29 cellular contexts compared by ENCODE assay signal in genomic region chr7:138021889-138022288, GRCh38. TPM values are rescaled to one million over a fixed set of nuclear protein-coding genes. Genes with fewer than 3 reads are reported as not detected.
"Had no signal": no experiment of that assay in that cellular context is flagged by ENCODE, and none has a peak within 500 bp of the region (broad histone marks: within the 10 kb centered on the region; RNA-seq: fewer than 3 reads in every experiment).

No MANE protein-coding gene starts in this region.

- ATAC-seq: activated CD4-positive, alpha-beta T cell treated with anti-CD3 and anti-CD28 coated beads for 36 hours; effector memory CD8-positive, alpha-beta T cell; heart left ventricle; natural killer cell treated with Interleukin-12 subunit alpha and Interleukin-12 subunit beta and Interleukin-15 and Interleukin-18, amount 100 ng/mL, for 72 hours; stimulated activated memory B cell treated with anti-CD40 and anti-IgM and Interleukin-4, amounts not matched to agents 10 μg/mL and 1 μg/mL and 100 μg/mL, for 72 hours; WTC11 had no signal

- H3K27ac ChIP-seq: breast epithelium, esophagus squamous epithelium, heart left ventricle, sigmoid colon, stomach, suprapubic skin, tibial nerve, uterus had no signal

- H3K27me3 ChIP-seq: breast epithelium, esophagus squamous epithelium, sigmoid colon, stomach, suprapubic skin, tibial nerve, uterus had no signal

- DNase-seq: activated CD4-positive, alpha-beta T cell treated with anti-CD3 and anti-CD28 coated beads for 36 hours; activated CD4-positive, alpha-beta T cell treated with anti-CD3 and anti-CD28 coated beads, Interleukin-2, amount 50 U/mL, for 48 hours; activated CD8-positive, alpha-beta memory T cell treated with anti-CD3 and anti-CD28 coated beads, Interleukin-2, amount 50 U/mL, for 48 hours; activated naive CD4-positive, alpha-beta T cell treated with Interleukin-2 at 50 U/mL for 16 hours; activated naive CD8-positive, alpha-beta T cell treated with anti-CD3 and anti-CD28 coated beads for 36 hours; activated T-cell treated with anti-CD3 and anti-CD28 coated beads, Interleukin-2, amount 50 U/mL, for 48 hours; effector memory CD8-positive, alpha-beta T cell; esophagus squamous epithelium; heart left ventricle; retina; sigmoid colon; stimulated activated CD4-positive, alpha-beta T cell treated with anti-CD3 and anti-CD28 coated beads, Interleukin-15, amount 100 ng/mL, for 24 hours; stomach; uterus had no signal

- H3K4me3 ChIP-seq: breast epithelium, esophagus squamous epithelium, heart left ventricle, sigmoid colon, smooth muscle cell, stomach, suprapubic skin, tibial nerve, uterus had no signal

- H3K9me3 ChIP-seq: esophagus squamous epithelium, heart left ventricle, sigmoid colon, stomach, suprapubic skin, uterus had no signal

- H3K36me3 ChIP-seq: breast epithelium, esophagus squamous epithelium, heart left ventricle, sigmoid colon, stomach, suprapubic skin, tibial nerve, uterus had no signal

- FAIRE-seq: astrocyte, colon, endothelial cell of umbilical vein, islet of Langerhans, TTC549 had no signal

- H3K4me1 ChIP-seq: breast epithelium, esophagus squamous epithelium, heart left ventricle, sigmoid colon, stomach, suprapubic skin, tibial nerve, uterus had no signal

- H3K4me2 ChIP-seq: smooth muscle cell had no signal

RNA-seq across cellular contexts. Expression of gene AKR1D1, which starts 54.4 kb away (rescaled TPM):
- total RNA-seq: activated CD4-positive, alpha-beta T cell treated with anti-CD3 and anti-CD28 coated beads for 36 hours; activated CD8-positive, alpha-beta memory T cell treated with anti-CD3 and anti-CD28 coated beads for 36 hours; activated naive CD8-positive, alpha-beta T cell treated with anti-CD3 and anti-CD28 coated beads for 36 hours; astrocyte; dermis microvascular lymphatic vessel endothelial cell; endothelial cell of umbilical vein; esophagus squamous epithelium; heart left ventricle; natural killer cell treated with Interleukin-12 subunit alpha and Interleukin-12 subunit beta and Interleukin-15 and Interleukin-18, amount 100 ng/mL, for 72 hours; osteocyte; sigmoid colon; smooth muscle cell; stomach; tibial nerve; uterus had no signal
- polyA plus RNA-seq: endothelial cell of umbilical vein, heart left ventricle, sigmoid colon, smooth muscle cell, stomach had no signal
